In the genomic region with DNA sequence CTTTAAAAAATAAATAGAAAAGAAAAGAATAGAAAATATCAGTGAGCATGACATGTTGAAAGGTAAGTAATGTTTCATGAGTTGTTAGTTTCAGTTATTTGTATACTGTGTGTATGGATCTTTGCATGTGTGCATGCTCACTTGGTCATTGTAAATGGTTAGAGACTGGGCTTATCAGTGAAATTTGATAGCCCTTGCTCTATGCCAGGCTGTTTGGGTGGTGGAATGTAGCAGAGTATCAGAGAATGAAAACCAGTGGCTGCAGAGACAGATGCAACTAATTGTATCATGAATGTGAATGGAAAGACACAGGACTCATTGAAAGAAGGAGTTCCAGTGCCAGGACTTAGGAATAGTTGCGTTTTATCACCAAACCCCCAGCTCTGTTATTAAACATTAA, we compare ENCODE assay signal across 28 cellular contexts. TPM values are rescaled to one million over a fixed set of nuclear protein-coding genes. Genes with fewer than 3 reads are reported as not detected.
"Had no signal": no experiment of that assay in that cellular context is flagged by ENCODE, and none has a peak within 500 bp of the region (broad histone marks: within the 10 kb centered on the region; RNA-seq: fewer than 3 reads in every experiment).

No MANE protein-coding gene starts in this region.

- H3K9me3 Mint-ChIP-seq: activated CD4-positive, alpha-beta T cell treated with anti-CD3 and anti-CD28 coated beads, Interleukin-2, amount 10 ng/mL, durations not matched to agents 24 days and 14 days; activated CD8-positive, alpha-beta T cell treated with anti-CD3 and anti-CD28 coated beads for 36 hours; activated naive CD8-positive, alpha-beta T cell treated with anti-CD3 and anti-CD28 coated beads for 36 hours; activated T-helper 17 cell treated with anti-CD3 and anti-CD28 coated beads, Interleukin-2, amount 50 U/mL, for 72 hours; dendritic cell treated with granulocyte-macrophage colony-stimulating factor and Interleukin-4, amounts not matched to agents 40 ng/mL and 50 ng/mL, for 4 days; stimulated activated naive CD8-positive, alpha-beta T cell treated with anti-CD3 and anti-CD28 coated beads, Interleukin-15, Interleukin-2, amounts not matched to agents 100 ng/mL and 50 ng/mL, for 24 hours; T-cell had no signal

- H3K27me3 ChIP-seq: esophagus squamous epithelium, vagina had no signal

- DNase-seq: activated CD4-positive, alpha-beta T cell treated with anti-CD3 and anti-CD28 coated beads, Interleukin-2, amount 10 ng/mL, durations not matched to agents 24 days and 14 days; activated CD8-positive, alpha-beta T cell treated with anti-CD3 and anti-CD28 coated beads for 36 hours; activated naive CD4-positive, alpha-beta T cell; activated naive CD8-positive, alpha-beta T cell treated with anti-CD3 and anti-CD28 coated beads for 36 hours; activated T-cell treated with anti-CD3 and anti-CD28 coated beads, Interleukin-2, amount 50 U/mL, for 1 hour; aorta; effector memory CD4-positive, alpha-beta T cell; esophagus squamous epithelium; foreskin fibroblast; left colon; nephron progenitor cell; occipital lobe; retina; T-cell; T-helper 9 cell; trophoblast cell had no signal

- H3K27ac Mint-ChIP-seq: activated CD4-positive, alpha-beta T cell treated with anti-CD3 and anti-CD28 coated beads, Interleukin-2, amount 10 ng/mL, durations not matched to agents 24 days and 14 days; activated CD8-positive, alpha-beta T cell treated with anti-CD3 and anti-CD28 coated beads for 36 hours; activated naive CD8-positive, alpha-beta T cell treated with anti-CD3 and anti-CD28 coated beads for 36 hours; activated T-helper 17 cell treated with anti-CD3 and anti-CD28 coated beads, Interleukin-2, amount 50 U/mL, for 72 hours; dendritic cell treated with granulocyte-macrophage colony-stimulating factor and Interleukin-4, amounts not matched to agents 40 ng/mL and 50 ng/mL, for 4 days; nephron progenitor cell; stimulated activated naive CD8-positive, alpha-beta T cell treated with anti-CD3 and anti-CD28 coated beads, Interleukin-15, Interleukin-2, amounts not matched to agents 100 ng/mL and 50 ng/mL, for 24 hours; T-cell had no signal

- H3K4me3 ChIP-seq: esophagus squamous epithelium, vagina had no signal

- H3K36me3 Mint-ChIP-seq: activated naive CD8-positive, alpha-beta T cell treated with anti-CD3 and anti-CD28 coated beads for 36 hours; T-cell had no signal

- H3K9me3 ChIP-seq: esophagus squamous epithelium, vagina had no signal

- H3K4me1 Mint-ChIP-seq: activated CD4-positive, alpha-beta T cell treated with anti-CD3 and anti-CD28 coated beads, Interleukin-2, amount 10 ng/mL, durations not matched to agents 24 days and 14 days; activated naive CD8-positive, alpha-beta T cell treated with anti-CD3 and anti-CD28 coated beads for 36 hours; activated T-helper 17 cell treated with anti-CD3 and anti-CD28 coated beads, Interleukin-2, amount 50 U/mL, for 72 hours; T-cell had no signal

- H3K27ac ChIP-seq: esophagus squamous epithelium, vagina had no signal

- H3K36me3 ChIP-seq: esophagus squamous epithelium, vagina had no signal

- H3K4me1 ChIP-seq: esophagus squamous epithelium, vagina had no signal

- H3K4me3 Mint-ChIP-seq: activated CD4-positive, alpha-beta T cell treated with anti-CD3 and anti-CD28 coated beads, Interleukin-2, amount 10 ng/mL, durations not matched to agents 24 days and 14 days; activated CD8-positive, alpha-beta T cell treated with anti-CD3 and anti-CD28 coated beads for 36 hours; activated naive CD8-positive, alpha-beta T cell treated with anti-CD3 and anti-CD28 coated beads for 36 hours; activated T-helper 17 cell treated with anti-CD3 and anti-CD28 coated beads, Interleukin-2, amount 50 U/mL, for 72 hours; dendritic cell treated with granulocyte-macrophage colony-stimulating factor and Interleukin-4, amounts not matched to agents 40 ng/mL and 50 ng/mL, for 4 days; nephron progenitor cell; stimulated activated naive CD8-positive, alpha-beta T cell treated with anti-CD3 and anti-CD28 coated beads, Interleukin-15, Interleukin-2, amounts not matched to agents 100 ng/mL and 50 ng/mL, for 24 hours; T-cell had no signal

RNA-seq across cellular contexts. Expression of gene GSTA2, which starts 4.2 kb away (rescaled TPM):
- total RNA-seq: activated CD4-positive, alpha-beta T cell treated with anti-CD3 and anti-CD28 coated beads, Interleukin-2, amount 10 ng/mL, durations not matched to agents 24 days and 14 days; activated CD8-positive, alpha-beta T cell treated with anti-CD3 and anti-CD28 coated beads for 36 hours; activated naive CD8-positive, alpha-beta T cell treated with anti-CD3 and anti-CD28 coated beads for 36 hours; activated T-helper 17 cell treated with anti-CD3 and anti-CD28 coated beads, Interleukin-2, amount 50 U/mL, for 72 hours; aorta; bronchial epithelial cell; cerebellum; esophagus squamous epithelium; glomerular endothelial cell; left colon; lung microvascular endothelial cell; myocyte; occipital lobe; posterior vena cava; T-cell; temporal lobe; vagina had no signal

RNA-seq across cellular contexts. Expression of gene GSTA1, which starts 44.5 kb away (rescaled TPM):
- total RNA-seq: activated CD4-positive, alpha-beta T cell treated with anti-CD3 and anti-CD28 coated beads, Interleukin-2, amount 10 ng/mL, durations not matched to agents 24 days and 14 days; activated CD8-positive, alpha-beta T cell treated with anti-CD3 and anti-CD28 coated beads for 36 hours; activated naive CD8-positive, alpha-beta T cell treated with anti-CD3 and anti-CD28 coated beads for 36 hours; activated T-helper 17 cell treated with anti-CD3 and anti-CD28 coated beads, Interleukin-2, amount 50 U/mL, for 72 hours; bronchial epithelial cell; cerebellum; glomerular endothelial cell; lung microvascular endothelial cell; myocyte; posterior vena cava; skeletal muscle tissue; temporal lobe had no signal
